In genomic region chr3:64078966-64079365, GRCh38 we compare ENCODE assay signal across 18 cellular contexts. TPM values are rescaled to one million over a fixed set of nuclear protein-coding genes. Genes with fewer than 3 reads are reported as not detected.
DNase-seq lines count a peak whose midpoint lies in the region; ATAC-seq and TF ChIP-seq lines count a peak whose summit lies in the region.
"Had no signal": no experiment of that assay in that cellular context is flagged by ENCODE, and none has a peak within 500 bp of the region (broad histone marks: within the 10 kb centered on the region; RNA-seq: fewer than 3 reads in every experiment).

No MANE protein-coding gene starts in this region.

- intact Hi-C loops in testis (cut with DNase I; ENCODE audit: low total_unique reads) = no loop called here

- no peaks in the 10 kb centered on the region for H3K4me1 ChIP-seq in testis
- H3K4me1 ChIP-seq: BE2C, HAP-1 had no signal

- DNase-seq in DMS 273 (lab: John Stamatoyannopoulos, UW; ENCODE audit: unreplicated experiment) = peak; percentile 30
- no peak for DNase-seq in DMS 273 treated with DMSO at 0.1 percent for 48 hours (lab: John Stamatoyannopoulos, UW)
- DNase-seq in NCI-H69 (lab: John Stamatoyannopoulos, UW) = peak; percentile 28
- DNase-seq in testis = peak; percentile 83
- DNase-seq in 8988T = no peak
- DNase-seq: ACHN; AML-193; BE2C; CD4-positive, alpha-beta T cell; CD8-positive, alpha-beta memory T cell; DMS153; DND-41; GOT3 had no signal

- TF ChIP-seq POLR2A in testis (IDR thresholded peaks at IDR 0.05) = no peak

- ATAC-seq in HG03432 (IDR thresholded peaks at IDR 0.05; ENCODE audit: unreplicated experiment) = no peak
- ATAC-seq: A549 had no signal

- no peaks in the 10 kb centered on the region for H3K36me3 ChIP-seq in testis (ENCODE audit: low read depth, missing control alignments)
- H3K36me3 ChIP-seq: BE2C; BLaER1 treated with 17β-estradiol and CSF1 and Interleukin-3, amounts not matched to agents 10 nM and 100 nM; HAP-1 had no signal

- no peaks in the 10 kb centered on the region for H3K9me3 ChIP-seq in testis
- H3K9me3 ChIP-seq: BE2C had no signal

- H3K27ac ChIP-seq in testis = no peak overlapping the region
- H3K27ac ChIP-seq: 22Rv1; BLaER1 treated with 17β-estradiol and CSF1 and Interleukin-3, amounts not matched to agents 10 nM and 100 nM had no signal

- 44 to 58% methylated on average over 3 to 4 of the region's 4 CpGs for WGBS in testis, 2 donors

- H3K27me3 ChIP-seq in testis = no peaks in the 10 kb centered on the region
- H3K27me3 ChIP-seq: BE2C; BLaER1 treated with 17β-estradiol and CSF1 and Interleukin-3, amounts not matched to agents 10 nM and 100 nM had no signal

- no peak overlapping the region for H3K4me3 ChIP-seq in testis
- H3K4me3 ChIP-seq: A549; BLaER1 treated with 17β-estradiol and CSF1 and Interleukin-3, amounts not matched to agents 10 nM and 100 nM; HAP-1 had no signal

- no peak for TF ChIP-seq CTCF in testis (IDR thresholded peaks at IDR 0.05)

RNA-seq across cellular contexts. Expression of gene PSMD6, which starts 55.7 kb away (rescaled TPM):
- 100 to 1,000 TPM; 105 to 128 TPM for total RNA-seq in testis
- polyA plus RNA-seq in testis (ENCODE audit: insufficient read depth, low read depth, low replicate concordance) = 249 TPM

Comparison
In these comparisons a context has a peak if more than half of its experiments do, and no peak if none do; other contexts are left out.
1. DNase-seq: peak in DMS 273 (single experiment), NCI-H69 (single experiment) and testis (single experiment); none in DMS 273 treated with DMSO at 0.1 percent for 48 hours (single experiment) and 8988T (single experiment).